1 cellular context compared by ENCODE assay signal in the genomic region with DNA sequence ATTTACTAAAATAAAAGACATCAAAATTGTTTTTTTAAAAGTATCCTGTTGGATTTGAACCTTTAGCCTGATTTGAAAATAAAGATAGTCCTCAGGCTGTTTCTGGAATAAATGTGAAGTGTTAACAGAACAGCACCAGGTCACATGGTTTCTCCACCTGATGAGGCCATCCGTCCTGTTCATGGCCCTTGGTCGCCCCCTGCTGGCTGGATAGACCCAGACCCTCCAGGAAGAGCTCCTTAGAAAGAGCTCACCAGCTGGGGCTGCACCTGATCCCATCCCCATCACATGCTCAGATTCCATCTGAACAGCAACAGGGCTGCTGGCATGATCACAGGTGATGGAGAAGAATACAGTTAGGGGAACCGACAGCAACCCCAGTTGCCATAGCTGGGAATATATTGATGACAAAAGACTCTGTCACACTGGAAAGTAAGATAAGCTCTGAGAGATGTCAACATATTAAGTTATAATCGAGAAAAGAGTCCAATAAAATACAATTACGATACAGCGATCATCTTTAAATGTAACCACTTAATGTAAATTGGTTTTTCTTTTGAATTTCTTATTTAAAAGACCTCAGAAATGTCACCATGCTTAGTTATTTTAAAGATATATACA.
TF ChIP-seq lines count a peak whose summit lies in the region.

No MANE protein-coding gene starts in this region.

TF ChIP-seq in K562, 482 proteins besides CTCF, POLR2A, EP300 and RAD21 (continues in another document):
- TF ChIP-seq ZNF174 (CRISPR knock-in tag; IDR thresholded peaks at IDR 0.05) (no peak), PTBP1 (IDR thresholded peaks at IDR 0.05; ENCODE audit: low read depth, low read length) (no peak), CTBP1 (IDR thresholded peaks at IDR 0.05; ENCODE audit: borderline replicate concordance) (peak; percentile 29; the same call in 1 of the 2 replicates), CBFA2T2 (conservative IDR thresholded peaks at IDR 0.05) (peak; percentile 62), BACH1 (tag; IDR thresholded peaks at IDR 0.05) (no peak), GABPA (tag; conservative IDR thresholded peaks at IDR 0.05; ENCODE audit: low read depth) (no peak), HEY1 (CRISPR knock-in tag; IDR thresholded peaks at IDR 0.05; ENCODE audit: borderline replicate concordance) (no peak), DACH1 (IDR thresholded peaks at IDR 0.05; ENCODE audit: partially characterized antibody) (peak; percentile 60), ZC3H11A (IDR thresholded peaks at IDR 0.05; ENCODE audit: low read depth, low read length) (no peak), ZEB2 (IDR thresholded peaks at IDR 0.05) (no peak), ZNF324 (CRISPR knock-in tag; IDR thresholded peaks at IDR 0.05) (no peak), SETDB1 (IDR thresholded peaks at IDR 0.05; ENCODE audit: low read length) (peak; percentile 42), NFE2L1 (tag; IDR thresholded peaks at IDR 0.05; ENCODE audit: borderline replicate concordance, low read depth) (no peak), ZNF561 (CRISPR knock-in tag; conservative IDR thresholded peaks at IDR 0.05) (no peak), ETV1 (tag; conservative IDR thresholded peaks at IDR 0.05; ENCODE audit: low read depth) (0 out of 2 replicates have a peak, but pooled peaks have one; percentile 35), MEIS2 (IDR thresholded peaks at IDR 0.05; ENCODE audit: partially characterized antibody) (no peak), MAZ (CRISPR knock-in tag; conservative IDR thresholded peaks at IDR 0.05 in 1 of 2, IDR thresholded peaks at IDR 0.05 in 1 of 2) (0 out of 4 replicates have a peak, but pooled peaks of 1 of the 2 experiments have one; percentile 32), ZNF134 (CRISPR knock-in tag; conservative IDR thresholded peaks at IDR 0.05) (peak; percentile 94), ZNF778 (CRISPR knock-in tag; IDR thresholded peaks at IDR 0.05) (no peak), PHTF2 (CRISPR knock-in tag; IDR thresholded peaks at IDR 0.05) (no peak), FOXJ3 (CRISPR knock-in tag; IDR thresholded peaks at IDR 0.05) (no peak), ZFPM2 (CRISPR knock-in tag; IDR thresholded peaks at IDR 0.05) (no peak), ZFP30 (CRISPR knock-in tag; IDR thresholded peaks at IDR 0.05; ENCODE audit: borderline replicate concordance) (no peak), PRMT5 (CRISPR knock-in tag; IDR thresholded peaks at IDR 0.05) (no peak), ZKSCAN1 (IDR thresholded peaks at IDR 0.05; ENCODE audit: low read depth, low read length) (no peak), YY1 (IDR thresholded peaks at IDR 0.05; ENCODE audit: borderline replicate concordance in 1 of 3, control insufficient read depth in 1 of 3, extremely low read depth in 1 of 3, insufficient read depth in 3 of 3, insufficient read length in 1 of 3, insufficient replicate concordance in 2 of 3, low read depth in 1 of 3, low read length in 2 of 3) (peak in 1 of 3 experiments; percentile 30), RCOR1 (IDR thresholded peaks at IDR 0.05; ENCODE audit: borderline replicate concordance in 1 of 2, low read depth in 2 of 2, low read length in 2 of 2) (peak in 1 of 2 experiments; percentile 62; a peak in 2 of 4 replicates), SOX6 (IDR thresholded peaks at IDR 0.05) (no peak; the same call in 1 of the 2 replicates), ZNF124 (CRISPR knock-in tag; IDR thresholded peaks at IDR 0.05) (no peak), BHLHE40 (IDR thresholded peaks at IDR 0.05; ENCODE audit: low read length) (0 out of 2 replicates have a peak, but pooled peaks have one; percentile 18)
- TF ChIP-seq, protein P1, sequence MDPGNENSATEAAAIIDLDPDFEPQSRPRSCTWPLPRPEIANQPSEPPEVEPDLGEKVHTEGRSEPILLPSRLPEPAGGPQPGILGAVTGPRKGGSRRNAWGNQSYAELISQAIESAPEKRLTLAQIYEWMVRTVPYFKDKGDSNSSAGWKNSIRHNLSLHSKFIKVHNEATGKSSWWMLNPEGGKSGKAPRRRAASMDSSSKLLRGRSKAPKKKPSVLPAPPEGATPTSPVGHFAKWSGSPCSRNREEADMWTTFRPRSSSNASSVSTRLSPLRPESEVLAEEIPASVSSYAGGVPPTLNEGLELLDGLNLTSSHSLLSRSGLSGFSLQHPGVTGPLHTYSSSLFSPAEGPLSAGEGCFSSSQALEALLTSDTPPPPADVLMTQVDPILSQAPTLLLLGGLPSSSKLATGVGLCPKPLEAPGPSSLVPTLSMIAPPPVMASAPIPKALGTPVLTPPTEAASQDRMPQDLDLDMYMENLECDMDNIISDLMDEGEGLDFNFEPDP (CRISPR knock-in tag; IDR thresholded peaks at IDR 0.05) = no peak
- TF ChIP-seq, protein P2, sequence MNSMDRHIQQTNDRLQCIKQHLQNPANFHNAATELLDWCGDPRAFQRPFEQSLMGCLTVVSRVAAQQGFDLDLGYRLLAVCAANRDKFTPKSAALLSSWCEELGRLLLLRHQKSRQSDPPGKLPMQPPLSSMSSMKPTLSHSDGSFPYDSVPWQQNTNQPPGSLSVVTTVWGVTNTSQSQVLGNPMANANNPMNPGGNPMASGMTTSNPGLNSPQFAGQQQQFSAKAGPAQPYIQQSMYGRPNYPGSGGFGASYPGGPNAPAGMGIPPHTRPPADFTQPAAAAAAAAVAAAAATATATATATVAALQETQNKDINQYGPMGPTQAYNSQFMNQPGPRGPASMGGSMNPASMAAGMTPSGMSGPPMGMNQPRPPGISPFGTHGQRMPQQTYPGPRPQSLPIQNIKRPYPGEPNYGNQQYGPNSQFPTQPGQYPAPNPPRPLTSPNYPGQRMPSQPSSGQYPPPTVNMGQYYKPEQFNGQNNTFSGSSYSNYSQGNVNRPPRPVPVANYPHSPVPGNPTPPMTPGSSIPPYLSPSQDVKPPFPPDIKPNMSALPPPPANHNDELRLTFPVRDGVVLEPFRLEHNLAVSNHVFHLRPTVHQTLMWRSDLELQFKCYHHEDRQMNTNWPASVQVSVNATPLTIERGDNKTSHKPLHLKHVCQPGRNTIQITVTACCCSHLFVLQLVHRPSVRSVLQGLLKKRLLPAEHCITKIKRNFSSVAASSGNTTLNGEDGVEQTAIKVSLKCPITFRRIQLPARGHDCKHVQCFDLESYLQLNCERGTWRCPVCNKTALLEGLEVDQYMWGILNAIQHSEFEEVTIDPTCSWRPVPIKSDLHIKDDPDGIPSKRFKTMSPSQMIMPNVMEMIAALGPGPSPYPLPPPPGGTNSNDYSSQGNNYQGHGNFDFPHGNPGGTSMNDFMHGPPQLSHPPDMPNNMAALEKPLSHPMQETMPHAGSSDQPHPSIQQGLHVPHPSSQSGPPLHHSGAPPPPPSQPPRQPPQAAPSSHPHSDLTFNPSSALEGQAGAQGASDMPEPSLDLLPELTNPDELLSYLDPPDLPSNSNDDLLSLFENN (IDR thresholded peaks at IDR 0.05; ENCODE audit: low read depth in 2 of 2, low read length in 2 of 2) = 0 out of 4 replicates have a peak, but pooled peaks of 1 of the 2 experiments have one; percentile 14
- TF ChIP-seq, protein P3, sequence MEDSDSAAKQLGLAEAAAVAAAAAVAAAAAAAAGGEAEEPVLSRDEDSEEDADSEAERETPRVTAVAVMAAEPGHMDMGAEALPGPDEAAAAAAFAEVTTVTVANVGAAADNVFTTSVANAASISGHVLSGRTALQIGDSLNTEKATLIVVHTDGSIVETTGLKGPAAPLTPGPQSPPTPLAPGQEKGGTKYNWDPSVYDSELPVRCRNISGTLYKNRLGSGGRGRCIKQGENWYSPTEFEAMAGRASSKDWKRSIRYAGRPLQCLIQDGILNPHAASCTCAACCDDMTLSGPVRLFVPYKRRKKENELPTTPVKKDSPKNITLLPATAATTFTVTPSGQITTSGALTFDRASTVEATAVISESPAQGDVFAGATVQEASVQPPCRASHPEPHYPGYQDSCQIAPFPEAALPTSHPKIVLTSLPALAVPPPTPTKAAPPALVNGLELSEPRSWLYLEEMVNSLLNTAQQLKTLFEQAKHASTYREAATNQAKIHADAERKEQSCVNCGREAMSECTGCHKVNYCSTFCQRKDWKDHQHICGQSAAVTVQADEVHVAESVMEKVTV (CRISPR knock-in tag; IDR thresholded peaks at IDR 0.05) = peak; percentile 88
- TF ChIP-seq, protein P4, sequence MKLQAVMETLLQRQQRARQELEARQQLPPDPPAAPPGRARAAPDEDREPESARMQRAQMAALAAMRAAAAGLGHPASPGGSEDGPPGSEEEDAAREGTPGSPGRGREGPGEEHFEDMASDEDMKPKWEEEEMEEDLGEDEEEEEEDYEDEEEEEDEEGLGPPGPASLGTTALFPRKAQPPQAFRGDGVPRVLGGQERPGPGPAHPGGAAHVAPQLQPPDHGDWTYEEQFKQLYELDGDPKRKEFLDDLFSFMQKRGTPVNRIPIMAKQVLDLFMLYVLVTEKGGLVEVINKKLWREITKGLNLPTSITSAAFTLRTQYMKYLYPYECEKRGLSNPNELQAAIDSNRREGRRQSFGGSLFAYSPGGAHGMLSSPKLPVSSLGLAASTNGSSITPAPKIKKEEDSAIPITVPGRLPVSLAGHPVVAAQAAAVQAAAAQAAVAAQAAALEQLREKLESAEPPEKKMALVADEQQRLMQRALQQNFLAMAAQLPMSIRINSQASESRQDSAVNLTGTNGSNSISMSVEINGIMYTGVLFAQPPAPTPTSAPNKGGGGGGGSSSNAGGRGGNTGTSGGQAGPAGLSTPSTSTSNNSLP (IDR thresholded peaks at IDR 0.05; ENCODE audit: borderline replicate concordance, low read depth, low read length) = no peak
- TF ChIP-seq, protein P5, sequence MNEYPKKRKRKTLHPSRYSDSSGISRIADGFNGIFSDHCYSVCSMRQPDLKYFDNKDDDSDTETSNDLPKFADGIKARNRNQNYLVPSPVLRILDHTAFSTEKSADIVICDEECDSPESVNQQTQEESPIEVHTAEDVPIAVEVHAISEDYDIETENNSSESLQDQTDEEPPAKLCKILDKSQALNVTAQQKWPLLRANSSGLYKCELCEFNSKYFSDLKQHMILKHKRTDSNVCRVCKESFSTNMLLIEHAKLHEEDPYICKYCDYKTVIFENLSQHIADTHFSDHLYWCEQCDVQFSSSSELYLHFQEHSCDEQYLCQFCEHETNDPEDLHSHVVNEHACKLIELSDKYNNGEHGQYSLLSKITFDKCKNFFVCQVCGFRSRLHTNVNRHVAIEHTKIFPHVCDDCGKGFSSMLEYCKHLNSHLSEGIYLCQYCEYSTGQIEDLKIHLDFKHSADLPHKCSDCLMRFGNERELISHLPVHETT (CRISPR knock-in tag; conservative IDR thresholded peaks at IDR 0.05 in 1 of 2, IDR thresholded peaks at IDR 0.05 in 1 of 2) = no peak
- TF ChIP-seq, protein P6, sequence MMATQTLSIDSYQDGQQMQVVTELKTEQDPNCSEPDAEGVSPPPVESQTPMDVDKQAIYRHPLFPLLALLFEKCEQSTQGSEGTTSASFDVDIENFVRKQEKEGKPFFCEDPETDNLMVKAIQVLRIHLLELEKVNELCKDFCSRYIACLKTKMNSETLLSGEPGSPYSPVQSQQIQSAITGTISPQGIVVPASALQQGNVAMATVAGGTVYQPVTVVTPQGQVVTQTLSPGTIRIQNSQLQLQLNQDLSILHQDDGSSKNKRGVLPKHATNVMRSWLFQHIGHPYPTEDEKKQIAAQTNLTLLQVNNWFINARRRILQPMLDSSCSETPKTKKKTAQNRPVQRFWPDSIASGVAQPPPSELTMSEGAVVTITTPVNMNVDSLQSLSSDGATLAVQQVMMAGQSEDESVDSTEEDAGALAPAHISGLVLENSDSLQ (IDR thresholded peaks at IDR 0.05) = no peak
- TF ChIP-seq, protein P7, sequence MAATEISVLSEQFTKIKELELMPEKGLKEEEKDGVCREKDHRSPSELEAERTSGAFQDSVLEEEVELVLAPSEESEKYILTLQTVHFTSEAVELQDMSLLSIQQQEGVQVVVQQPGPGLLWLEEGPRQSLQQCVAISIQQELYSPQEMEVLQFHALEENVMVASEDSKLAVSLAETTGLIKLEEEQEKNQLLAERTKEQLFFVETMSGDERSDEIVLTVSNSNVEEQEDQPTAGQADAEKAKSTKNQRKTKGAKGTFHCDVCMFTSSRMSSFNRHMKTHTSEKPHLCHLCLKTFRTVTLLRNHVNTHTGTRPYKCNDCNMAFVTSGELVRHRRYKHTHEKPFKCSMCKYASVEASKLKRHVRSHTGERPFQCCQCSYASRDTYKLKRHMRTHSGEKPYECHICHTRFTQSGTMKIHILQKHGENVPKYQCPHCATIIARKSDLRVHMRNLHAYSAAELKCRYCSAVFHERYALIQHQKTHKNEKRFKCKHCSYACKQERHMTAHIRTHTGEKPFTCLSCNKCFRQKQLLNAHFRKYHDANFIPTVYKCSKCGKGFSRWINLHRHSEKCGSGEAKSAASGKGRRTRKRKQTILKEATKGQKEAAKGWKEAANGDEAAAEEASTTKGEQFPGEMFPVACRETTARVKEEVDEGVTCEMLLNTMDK (IDR thresholded peaks at IDR 0.05; ENCODE audit: borderline replicate concordance, insufficient read depth, low read depth, low read length, poor library complexity, severe bottlenecking) = peak; percentile 51
- TF ChIP-seq, protein P8, sequence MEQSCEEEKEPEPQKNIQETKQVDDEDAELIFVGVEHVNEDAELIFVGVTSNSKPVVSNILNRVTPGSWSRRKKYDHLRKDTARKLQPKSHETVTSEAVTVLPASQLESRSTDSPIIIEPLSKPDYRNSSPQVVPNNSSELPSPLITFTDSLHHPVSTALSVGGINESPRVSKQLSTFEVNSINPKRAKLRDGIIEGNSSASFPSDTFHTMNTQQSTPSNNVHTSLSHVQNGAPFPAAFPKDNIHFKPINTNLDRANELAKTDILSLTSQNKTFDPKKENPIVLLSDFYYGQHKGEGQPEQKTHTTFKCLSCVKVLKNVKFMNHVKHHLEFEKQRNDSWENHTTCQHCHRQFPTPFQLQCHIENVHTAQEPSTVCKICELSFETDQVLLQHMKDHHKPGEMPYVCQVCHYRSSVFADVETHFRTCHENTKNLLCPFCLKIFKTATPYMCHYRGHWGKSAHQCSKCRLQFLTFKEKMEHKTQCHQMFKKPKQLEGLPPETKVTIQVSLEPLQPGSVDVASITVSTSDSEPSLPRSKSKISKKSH (CRISPR knock-in tag; IDR thresholded peaks at IDR 0.05) = no peak
- TF ChIP-seq, protein P9, sequence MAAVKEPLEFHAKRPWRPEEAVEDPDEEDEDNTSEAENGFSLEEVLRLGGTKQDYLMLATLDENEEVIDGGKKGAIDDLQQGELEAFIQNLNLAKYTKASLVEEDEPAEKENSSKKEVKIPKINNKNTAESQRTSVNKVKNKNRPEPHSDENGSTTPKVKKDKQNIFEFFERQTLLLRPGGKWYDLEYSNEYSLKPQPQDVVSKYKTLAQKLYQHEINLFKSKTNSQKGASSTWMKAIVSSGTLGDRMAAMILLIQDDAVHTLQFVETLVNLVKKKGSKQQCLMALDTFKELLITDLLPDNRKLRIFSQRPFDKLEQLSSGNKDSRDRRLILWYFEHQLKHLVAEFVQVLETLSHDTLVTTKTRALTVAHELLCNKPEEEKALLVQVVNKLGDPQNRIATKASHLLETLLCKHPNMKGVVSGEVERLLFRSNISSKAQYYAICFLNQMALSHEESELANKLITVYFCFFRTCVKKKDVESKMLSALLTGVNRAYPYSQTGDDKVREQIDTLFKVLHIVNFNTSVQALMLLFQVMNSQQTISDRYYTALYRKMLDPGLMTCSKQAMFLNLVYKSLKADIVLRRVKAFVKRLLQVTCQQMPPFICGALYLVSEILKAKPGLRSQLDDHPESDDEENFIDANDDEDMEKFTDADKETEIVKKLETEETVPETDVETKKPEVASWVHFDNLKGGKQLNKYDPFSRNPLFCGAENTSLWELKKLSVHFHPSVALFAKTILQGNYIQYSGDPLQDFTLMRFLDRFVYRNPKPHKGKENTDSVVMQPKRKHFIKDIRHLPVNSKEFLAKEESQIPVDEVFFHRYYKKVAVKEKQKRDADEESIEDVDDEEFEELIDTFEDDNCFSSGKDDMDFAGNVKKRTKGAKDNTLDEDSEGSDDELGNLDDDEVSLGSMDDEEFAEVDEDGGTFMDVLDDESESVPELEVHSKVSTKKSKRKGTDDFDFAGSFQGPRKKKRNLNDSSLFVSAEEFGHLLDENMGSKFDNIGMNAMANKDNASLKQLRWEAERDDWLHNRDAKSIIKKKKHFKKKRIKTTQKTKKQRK (IDR thresholded peaks at IDR 0.05; ENCODE audit: borderline replicate concordance, low read depth, low read length) = no peak
